In the genomic region with DNA sequence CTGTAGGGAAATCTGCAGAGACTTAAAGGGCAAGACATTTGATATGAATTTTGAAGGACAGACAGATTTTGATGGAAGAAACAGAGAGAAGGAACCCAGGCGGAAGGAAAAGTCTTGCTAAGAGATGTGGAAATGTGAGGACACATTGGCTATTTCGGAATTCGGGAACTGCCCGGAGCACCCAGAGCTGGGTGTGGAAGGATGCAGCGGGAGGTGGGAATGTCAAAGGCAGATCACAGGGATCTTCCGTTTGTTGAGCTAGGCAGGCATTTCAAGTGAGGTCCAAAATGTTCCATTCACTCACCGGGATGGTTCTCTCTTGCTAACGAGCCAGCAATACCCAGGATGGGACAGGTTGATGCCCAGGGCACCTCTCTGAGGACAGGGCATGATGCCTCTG, we compare ENCODE assay signal across 9 cellular contexts.
"Had no signal": no experiment of that assay in that cellular context is flagged by ENCODE, and none has a peak within 500 bp of the region (broad histone marks: within the 10 kb centered on the region; RNA-seq: fewer than 3 reads in every experiment).

No MANE protein-coding gene starts in this region.

- FAIRE-seq: H1, H54, HepG2, K562 had no signal

- DNase-seq: H9, HFFc6 had no signal

- H3K4me2 ChIP-seq: GM23338 had no signal

- H3K4me3 ChIP-seq: GM23338, K562 had no signal

- H3K4me1 Mint-ChIP-seq: GM23338, H9 had no signal

- H3K27ac Mint-ChIP-seq: GM23338, H9, HFFc6 had no signal

- H3K4me3 Mint-ChIP-seq: GM23338, H9 had no signal

- ATAC-seq: HCT116, HepG2, K562 had no signal

- H3K27ac ChIP-seq: HL-60 had no signal
